ENCODE assay signal across 28 cellular contexts in the genomic region with DNA sequence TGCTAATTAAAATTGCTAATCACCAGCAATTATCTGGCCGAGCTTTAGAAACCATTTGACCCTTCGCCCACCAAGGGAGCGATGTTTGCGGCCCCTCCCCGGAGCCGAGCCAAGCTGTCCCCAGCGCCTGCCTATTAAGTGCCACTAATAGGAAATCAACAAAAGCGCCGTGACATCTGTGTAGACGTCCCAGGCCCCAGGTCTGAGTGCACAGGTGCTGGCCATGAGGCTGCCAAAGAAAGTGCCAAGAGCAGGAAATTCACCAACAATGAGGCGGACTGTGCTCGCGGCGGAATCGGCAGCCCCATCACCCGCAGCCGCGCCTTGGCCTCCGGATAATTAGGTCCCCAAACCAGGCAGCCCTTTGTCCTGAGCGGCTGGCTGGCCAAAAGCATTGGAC. TPM values are rescaled to one million over a fixed set of nuclear protein-coding genes. Genes with fewer than 3 reads are reported as not detected.
"Had no signal": no experiment of that assay in that cellular context is flagged by ENCODE, and none has a peak within 500 bp of the region (broad histone marks: within the 10 kb centered on the region; RNA-seq: fewer than 3 reads in every experiment).

No MANE protein-coding gene starts in this region.

- H3K4me1 ChIP-seq: foreskin keratinocyte, vagina had no signal

- H3K9me3 Mint-ChIP-seq: T-helper 2 cell treated with Interferon-gamma antibody and Interleukin-4, amounts not matched to agents 5 μg/mL and 100 μg/mL, for 36 hours had no signal

- H3K4me2 ChIP-seq: smooth muscle cell had no signal

- H3K9me3 ChIP-seq: neutrophil, pancreas, transverse colon, vagina had no signal

- H3K36me3 ChIP-seq: neutrophil, pancreas, suprapubic skin, transverse colon, vagina had no signal

- H3K36me3 Mint-ChIP-seq: activated CD8-positive, alpha-beta memory T cell treated with anti-CD3 and anti-CD28 coated beads, Interleukin-2, amount 10 ng/mL, durations not matched to agents 7 days and 5 days had no signal

- H3K27ac ChIP-seq: body of pancreas, epithelial cell of prostate, foreskin keratinocyte, neutrophil, pancreas, suprapubic skin, transverse colon, vagina had no signal

- H3K4me3 Mint-ChIP-seq: activated B cell treated with CpG ODN at 0.5 μM for 24 hours; activated CD4-positive, alpha-beta memory T cell treated with anti-CD3 and anti-CD28 coated beads, Interleukin-2, amount 10 ng/mL, durations not matched to agents 7 days and 5 days; activated CD8-positive, alpha-beta memory T cell treated with anti-CD3 and anti-CD28 coated beads, Interleukin-2, amount 10 ng/mL, durations not matched to agents 7 days and 5 days; effector memory CD8-positive, alpha-beta T cell; memory B cell; naive thymus-derived CD8-positive, alpha-beta T cell; stimulated activated naive CD8-positive, alpha-beta T cell treated with anti-CD3 and anti-CD28 coated beads, Interleukin-15, amount 100 ng/mL, for 72 hours; T-helper 2 cell treated with Interferon-gamma antibody and Interleukin-4, amounts not matched to agents 5 μg/mL and 100 μg/mL, for 36 hours had no signal

- H3K4me1 Mint-ChIP-seq: activated B cell treated with CpG ODN at 0.5 μM for 24 hours; activated CD4-positive, alpha-beta memory T cell treated with anti-CD3 and anti-CD28 coated beads, Interleukin-2, amount 10 ng/mL, durations not matched to agents 7 days and 5 days; activated CD8-positive, alpha-beta memory T cell treated with anti-CD3 and anti-CD28 coated beads, Interleukin-2, amount 10 ng/mL, durations not matched to agents 7 days and 5 days; memory B cell; naive thymus-derived CD8-positive, alpha-beta T cell; stimulated activated naive CD8-positive, alpha-beta T cell treated with anti-CD3 and anti-CD28 coated beads, Interleukin-15, amount 100 ng/mL, for 72 hours had no signal

- H3K4me3 ChIP-seq: body of pancreas, pancreas, smooth muscle cell, vagina had no signal

- DNase-seq: activated B cell treated with CpG ODN at 0.5 μM for 24 hours; activated CD4-positive, alpha-beta memory T cell treated with anti-CD3 and anti-CD28 coated beads, Interleukin-2, amount 10 ng/mL, durations not matched to agents 7 days and 5 days; activated CD4-positive, alpha-beta T cell treated with anti-CD3 and anti-CD28 coated beads for 4 hours; activated CD8-positive, alpha-beta memory T cell treated with anti-CD3 and anti-CD28 coated beads, Interleukin-2, amount 10 ng/mL, durations not matched to agents 7 days and 5 days; activated naive CD4-positive, alpha-beta T cell treated with Interleukin-2 at 50 U/mL for 16 hours; body of pancreas; effector memory CD8-positive, alpha-beta T cell; foreskin keratinocyte; head of caudate nucleus; kidney glomerular epithelial cell; left ventricle myocardium superior; naive thymus-derived CD8-positive, alpha-beta T cell; pancreas; stimulated activated CD4-positive, alpha-beta T cell treated with anti-CD3 and anti-CD28 coated beads, Interleukin-4, amount 100 ng/mL, for 1 hour; stimulated activated naive CD8-positive, alpha-beta T cell treated with anti-CD3 and anti-CD28 coated beads, Interleukin-15, amount 100 ng/mL, for 72 hours; transverse colon had no signal

- H3K27ac Mint-ChIP-seq: activated B cell treated with CpG ODN at 0.5 μM for 24 hours; activated CD4-positive, alpha-beta memory T cell treated with anti-CD3 and anti-CD28 coated beads, Interleukin-2, amount 10 ng/mL, durations not matched to agents 7 days and 5 days; activated CD8-positive, alpha-beta memory T cell treated with anti-CD3 and anti-CD28 coated beads, Interleukin-2, amount 10 ng/mL, durations not matched to agents 7 days and 5 days; effector memory CD8-positive, alpha-beta T cell; memory B cell; naive thymus-derived CD8-positive, alpha-beta T cell; stimulated activated naive CD8-positive, alpha-beta T cell treated with anti-CD3 and anti-CD28 coated beads, Interleukin-15, amount 100 ng/mL, for 72 hours; T-helper 2 cell treated with Interferon-gamma antibody and Interleukin-4, amounts not matched to agents 5 μg/mL and 100 μg/mL, for 36 hours had no signal

RNA-seq across cellular contexts. Expression of a gene that starts 44.5 kb away (rescaled TPM):
- total RNA-seq: activated B cell treated with CpG ODN at 0.5 μM for 24 hours; activated CD4-positive, alpha-beta memory T cell treated with anti-CD3 and anti-CD28 coated beads, Interleukin-2, amount 10 ng/mL, durations not matched to agents 7 days and 5 days; activated CD8-positive, alpha-beta memory T cell treated with anti-CD3 and anti-CD28 coated beads, Interleukin-2, amount 10 ng/mL, durations not matched to agents 7 days and 5 days; body of pancreas; cardiac septum; dermis microvascular lymphatic vessel endothelial cell; fibroblast of lung; foreskin keratinocyte; left ventricle myocardium superior; naive thymus-derived CD8-positive, alpha-beta T cell; pancreas; pulmonary artery endothelial cell; sciatic nerve; smooth muscle cell; suprapubic skin; transverse colon; vagina had no signal
- polyA plus RNA-seq: fibroblast of lung; foreskin keratinocyte; naive thymus-derived CD8-positive, alpha-beta T cell; pancreas; smooth muscle cell had no signal
